In the genomic region with DNA sequence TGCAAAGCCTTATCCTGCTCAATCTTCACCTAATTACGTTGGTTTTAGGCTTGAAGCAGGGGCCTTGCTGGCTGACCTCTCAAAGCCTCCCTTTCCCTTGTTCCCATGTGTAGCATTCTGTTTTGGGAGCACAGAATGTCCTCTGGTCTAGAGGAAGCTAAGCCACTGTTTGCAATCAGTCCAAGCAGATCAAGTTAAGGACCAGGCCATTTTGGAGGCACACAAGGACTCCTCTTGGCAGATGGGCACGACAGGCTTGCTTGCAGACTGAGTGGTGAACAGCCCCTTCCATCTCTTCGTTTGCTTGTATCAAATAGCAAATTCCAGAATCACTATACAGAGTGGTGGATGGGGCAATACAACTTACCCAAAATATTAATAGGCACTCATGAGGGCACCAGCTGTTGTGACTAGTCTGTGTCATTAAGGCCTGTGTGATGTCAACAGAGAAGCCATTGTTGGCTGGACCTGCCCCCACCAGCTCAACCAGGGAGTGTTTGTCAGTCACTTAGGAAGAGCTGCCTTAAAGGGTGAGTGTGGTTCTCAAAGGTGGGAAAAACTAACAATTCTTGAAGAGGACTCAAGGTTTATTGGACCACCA, we compare ENCODE assay signal across 1 cellular context.
TF ChIP-seq lines count a peak whose summit lies in the region.

No MANE protein-coding gene starts in this region.

TF ChIP-seq in H1, 55 proteins besides CTCF, POLR2A, EP300 and RAD21:
- no peak for TF ChIP-seq TAF1 (IDR thresholded peaks at IDR 0.05; ENCODE audit: low read depth, low read length)
- no peak for TF ChIP-seq TCF12 (IDR thresholded peaks at IDR 0.05; ENCODE audit: low read depth, low read length)
- no peak for TF ChIP-seq CBX5 (IDR thresholded peaks at IDR 0.05; ENCODE audit: low read depth, low read length)
- TF ChIP-seq CHD1 (IDR thresholded peaks at IDR 0.05; ENCODE audit: low read depth, low read length), result no peak
- TF ChIP-seq, protein P1, sequence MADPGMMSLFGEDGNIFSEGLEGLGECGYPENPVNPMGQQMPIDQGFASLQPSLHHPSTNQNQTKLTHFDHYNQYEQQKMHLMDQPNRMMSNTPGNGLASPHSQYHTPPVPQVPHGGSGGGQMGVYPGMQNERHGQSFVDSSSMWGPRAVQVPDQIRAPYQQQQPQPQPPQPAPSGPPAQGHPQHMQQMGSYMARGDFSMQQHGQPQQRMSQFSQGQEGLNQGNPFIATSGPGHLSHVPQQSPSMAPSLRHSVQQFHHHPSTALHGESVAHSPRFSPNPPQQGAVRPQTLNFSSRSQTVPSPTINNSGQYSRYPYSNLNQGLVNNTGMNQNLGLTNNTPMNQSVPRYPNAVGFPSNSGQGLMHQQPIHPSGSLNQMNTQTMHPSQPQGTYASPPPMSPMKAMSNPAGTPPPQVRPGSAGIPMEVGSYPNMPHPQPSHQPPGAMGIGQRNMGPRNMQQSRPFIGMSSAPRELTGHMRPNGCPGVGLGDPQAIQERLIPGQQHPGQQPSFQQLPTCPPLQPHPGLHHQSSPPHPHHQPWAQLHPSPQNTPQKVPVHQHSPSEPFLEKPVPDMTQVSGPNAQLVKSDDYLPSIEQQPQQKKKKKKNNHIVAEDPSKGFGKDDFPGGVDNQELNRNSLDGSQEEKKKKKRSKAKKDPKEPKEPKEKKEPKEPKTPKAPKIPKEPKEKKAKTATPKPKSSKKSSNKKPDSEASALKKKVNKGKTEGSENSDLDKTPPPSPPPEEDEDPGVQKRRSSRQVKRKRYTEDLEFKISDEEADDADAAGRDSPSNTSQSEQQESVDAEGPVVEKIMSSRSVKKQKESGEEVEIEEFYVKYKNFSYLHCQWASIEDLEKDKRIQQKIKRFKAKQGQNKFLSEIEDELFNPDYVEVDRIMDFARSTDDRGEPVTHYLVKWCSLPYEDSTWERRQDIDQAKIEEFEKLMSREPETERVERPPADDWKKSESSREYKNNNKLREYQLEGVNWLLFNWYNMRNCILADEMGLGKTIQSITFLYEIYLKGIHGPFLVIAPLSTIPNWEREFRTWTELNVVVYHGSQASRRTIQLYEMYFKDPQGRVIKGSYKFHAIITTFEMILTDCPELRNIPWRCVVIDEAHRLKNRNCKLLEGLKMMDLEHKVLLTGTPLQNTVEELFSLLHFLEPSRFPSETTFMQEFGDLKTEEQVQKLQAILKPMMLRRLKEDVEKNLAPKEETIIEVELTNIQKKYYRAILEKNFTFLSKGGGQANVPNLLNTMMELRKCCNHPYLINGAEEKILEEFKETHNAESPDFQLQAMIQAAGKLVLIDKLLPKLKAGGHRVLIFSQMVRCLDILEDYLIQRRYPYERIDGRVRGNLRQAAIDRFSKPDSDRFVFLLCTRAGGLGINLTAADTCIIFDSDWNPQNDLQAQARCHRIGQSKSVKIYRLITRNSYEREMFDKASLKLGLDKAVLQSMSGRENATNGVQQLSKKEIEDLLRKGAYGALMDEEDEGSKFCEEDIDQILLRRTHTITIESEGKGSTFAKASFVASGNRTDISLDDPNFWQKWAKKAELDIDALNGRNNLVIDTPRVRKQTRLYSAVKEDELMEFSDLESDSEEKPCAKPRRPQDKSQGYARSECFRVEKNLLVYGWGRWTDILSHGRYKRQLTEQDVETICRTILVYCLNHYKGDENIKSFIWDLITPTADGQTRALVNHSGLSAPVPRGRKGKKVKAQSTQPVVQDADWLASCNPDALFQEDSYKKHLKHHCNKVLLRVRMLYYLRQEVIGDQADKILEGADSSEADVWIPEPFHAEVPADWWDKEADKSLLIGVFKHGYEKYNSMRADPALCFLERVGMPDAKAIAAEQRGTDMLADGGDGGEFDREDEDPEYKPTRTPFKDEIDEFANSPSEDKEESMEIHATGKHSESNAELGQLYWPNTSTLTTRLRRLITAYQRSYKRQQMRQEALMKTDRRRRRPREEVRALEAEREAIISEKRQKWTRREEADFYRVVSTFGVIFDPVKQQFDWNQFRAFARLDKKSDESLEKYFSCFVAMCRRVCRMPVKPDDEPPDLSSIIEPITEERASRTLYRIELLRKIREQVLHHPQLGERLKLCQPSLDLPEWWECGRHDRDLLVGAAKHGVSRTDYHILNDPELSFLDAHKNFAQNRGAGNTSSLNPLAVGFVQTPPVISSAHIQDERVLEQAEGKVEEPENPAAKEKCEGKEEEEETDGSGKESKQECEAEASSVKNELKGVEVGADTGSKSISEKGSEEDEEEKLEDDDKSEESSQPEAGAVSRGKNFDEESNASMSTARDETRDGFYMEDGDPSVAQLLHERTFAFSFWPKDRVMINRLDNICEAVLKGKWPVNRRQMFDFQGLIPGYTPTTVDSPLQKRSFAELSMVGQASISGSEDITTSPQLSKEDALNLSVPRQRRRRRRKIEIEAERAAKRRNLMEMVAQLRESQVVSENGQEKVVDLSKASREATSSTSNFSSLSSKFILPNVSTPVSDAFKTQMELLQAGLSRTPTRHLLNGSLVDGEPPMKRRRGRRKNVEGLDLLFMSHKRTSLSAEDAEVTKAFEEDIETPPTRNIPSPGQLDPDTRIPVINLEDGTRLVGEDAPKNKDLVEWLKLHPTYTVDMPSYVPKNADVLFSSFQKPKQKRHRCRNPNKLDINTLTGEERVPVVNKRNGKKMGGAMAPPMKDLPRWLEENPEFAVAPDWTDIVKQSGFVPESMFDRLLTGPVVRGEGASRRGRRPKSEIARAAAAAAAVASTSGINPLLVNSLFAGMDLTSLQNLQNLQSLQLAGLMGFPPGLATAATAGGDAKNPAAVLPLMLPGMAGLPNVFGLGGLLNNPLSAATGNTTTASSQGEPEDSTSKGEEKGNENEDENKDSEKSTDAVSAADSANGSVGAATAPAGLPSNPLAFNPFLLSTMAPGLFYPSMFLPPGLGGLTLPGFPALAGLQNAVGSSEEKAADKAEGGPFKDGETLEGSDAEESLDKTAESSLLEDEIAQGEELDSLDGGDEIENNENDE (IDR thresholded peaks at IDR 0.05; ENCODE audit: insufficient replicate concordance, low read length), result no peak
- no peak for TF ChIP-seq YY1 (IDR thresholded peaks at IDR 0.05; ENCODE audit: low read depth, low read length)
- no peak for TF ChIP-seq TAF7 (optimal IDR thresholded peaks at IDR 0.05; ENCODE audit: borderline replicate concordance, low read depth, low read length)
- TF ChIP-seq ZNF274 (IDR thresholded peaks at IDR 0.05; ENCODE audit: borderline replicate concordance, extremely low read depth, low read length), result no peak
- TF ChIP-seq CREB1 (IDR thresholded peaks at IDR 0.05), result no peak
- TF ChIP-seq SUZ12 (IDR thresholded peaks at IDR 0.05; ENCODE audit: low read length), result no peak
- TF ChIP-seq HDAC2 (IDR thresholded peaks at IDR 0.05; ENCODE audit: borderline replicate concordance in 1 of 2, low read depth in 2 of 2, low read length in 2 of 2), result no peak
- TF ChIP-seq GTF2F1 (IDR thresholded peaks at IDR 0.05; ENCODE audit: borderline replicate concordance, low read depth, low read length), result no peak
